6 cellular contexts compared by ENCODE assay signal in genomic region chr15:79176151-79176550, GRCh38.
"Had no signal": no experiment of that assay in that cellular context is flagged by ENCODE, and none has a peak within 500 bp of the region (broad histone marks: within the 10 kb centered on the region; RNA-seq: fewer than 3 reads in every experiment).

No MANE protein-coding gene starts in this region.

- H3K9me3 Mint-ChIP-seq: GM23338, HFFc6 had no signal

- DNase-seq: HFFc6, IMR-90 had no signal

- ATAC-seq: GM23338, HCT116, K562 had no signal

- H3K4me3 ChIP-seq: GM23338, HAP-1, K562 had no signal

- H3K27ac Mint-ChIP-seq: GM23338, HFFc6 had no signal

- H2AFZ ChIP-seq: GM23338 had no signal

- H3K9me3 ChIP-seq: HAP-1 had no signal

- H3K36me3 ChIP-seq: HAP-1 had no signal

- H3K4me2 ChIP-seq: GM23338 had no signal

- H3K4me3 Mint-ChIP-seq: GM23338, HFFc6 had no signal

- H3K4me1 ChIP-seq: HAP-1 had no signal
